ENCODE assay signal across 1 cellular context in genomic region chr18:6004119-6004518, GRCh38.
TF ChIP-seq lines count a peak whose summit lies in the region.

No MANE protein-coding gene starts in this region.

TF ChIP-seq in GM12878, 131 proteins besides CTCF, POLR2A, EP300 and RAD21 (continued from another document and continues in another):
- TF ChIP-seq HSF1 (IDR thresholded peaks at IDR 0.05; ENCODE audit: low read depth, low read length) (no peak), POLR2AphosphoS2 (IDR thresholded peaks at IDR 0.05; ENCODE audit: low read depth, low read length) (no peak), NFYA (IDR thresholded peaks at IDR 0.05; ENCODE audit: borderline replicate concordance, low read depth, low read length) (no peak), NR2C2 (IDR thresholded peaks at IDR 0.05; ENCODE audit: borderline replicate concordance, control insufficient read depth, insufficient read length, low read depth) (no peak), CUX1 (IDR thresholded peaks at IDR 0.05; ENCODE audit: insufficient replicate concordance, low read depth, low read length) (no peak), BCL3 (IDR thresholded peaks at IDR 0.05; ENCODE audit: borderline replicate concordance, insufficient read depth, low read depth, low read length, poor library complexity, severe bottlenecking) (peak; percentile 74), RELA (IDR thresholded peaks at IDR 0.05; ENCODE audit: borderline replicate concordance, partially characterized antibody) (no peak), NKRF (conservative IDR thresholded peaks at IDR 0.05) (no peak), SMC3 (IDR thresholded peaks at IDR 0.05; ENCODE audit: borderline replicate concordance, low read length) (no peak), ZZZ3 (IDR thresholded peaks at IDR 0.05; ENCODE audit: control insufficient read depth, insufficient read length, low read depth) (no peak), MAX (IDR thresholded peaks at IDR 0.05; ENCODE audit: low read depth, low read length) (no peak), MTA3 (IDR thresholded peaks at IDR 0.05; ENCODE audit: borderline replicate concordance, low read length) (no peak; the same call in 1 of the 2 replicates), ZBTB11 (CRISPR knock-in tag; IDR thresholded peaks at IDR 0.05) (no peak), EGR1 (IDR thresholded peaks at IDR 0.05; ENCODE audit: borderline replicate concordance in 1 of 2, low read depth in 2 of 2, low read length in 2 of 2) (no peak), DPF2 (IDR thresholded peaks at IDR 0.05) (no peak), FOS (IDR thresholded peaks at IDR 0.05; ENCODE audit: borderline replicate concordance, extremely low read depth, insufficient read length) (no peak), JUNB (IDR thresholded peaks at IDR 0.05) (peak; percentile 97), BCLAF1 (IDR thresholded peaks at IDR 0.05) (no peak), ATF2 (IDR thresholded peaks at IDR 0.05; ENCODE audit: low read length) (peak; percentile 92), KDM1A (IDR thresholded peaks at IDR 0.05; ENCODE audit: borderline replicate concordance) (no peak), RAD51 (IDR thresholded peaks at IDR 0.05) (no peak), MYC (IDR thresholded peaks at IDR 0.05; ENCODE audit: insufficient read depth, insufficient read length, insufficient replicate concordance, low read length, severe bottlenecking) (no peak), HDAC6 (IDR thresholded peaks at IDR 0.05; ENCODE audit: unreplicated experiment) (no peak), KAT2A (conservative IDR thresholded peaks at IDR 0.05; ENCODE audit: control insufficient read depth, low read depth, low read length) (no peak), RFX5 (IDR thresholded peaks at IDR 0.05; ENCODE audit: low read depth, low read length) (no peak), RB1 (IDR thresholded peaks at IDR 0.05; ENCODE audit: borderline replicate concordance) (no peak), SMARCA5 (IDR thresholded peaks at IDR 0.05) (no peak), E4F1 (IDR thresholded peaks at IDR 0.05; ENCODE audit: borderline replicate concordance, partially characterized antibody) (no peak), ATF3 (IDR thresholded peaks at IDR 0.05; ENCODE audit: borderline replicate concordance, extremely low read depth, low read depth, low read length) (no peak), ESRRA (IDR thresholded peaks at IDR 0.05; ENCODE audit: low read length) (no peak), ZNF217 (IDR thresholded peaks at IDR 0.05) (no peak), PKNOX1 (IDR thresholded peaks at IDR 0.05) (no peak), CHD2 (IDR thresholded peaks at IDR 0.05; ENCODE audit: borderline replicate concordance, low read depth, low read length) (no peak), SUPT20H (IDR thresholded peaks at IDR 0.05; ENCODE audit: borderline replicate concordance, control insufficient read depth, low read depth, low read length) (no peak)
